ENCODE assay signal across 34 cellular contexts in the genomic region with DNA sequence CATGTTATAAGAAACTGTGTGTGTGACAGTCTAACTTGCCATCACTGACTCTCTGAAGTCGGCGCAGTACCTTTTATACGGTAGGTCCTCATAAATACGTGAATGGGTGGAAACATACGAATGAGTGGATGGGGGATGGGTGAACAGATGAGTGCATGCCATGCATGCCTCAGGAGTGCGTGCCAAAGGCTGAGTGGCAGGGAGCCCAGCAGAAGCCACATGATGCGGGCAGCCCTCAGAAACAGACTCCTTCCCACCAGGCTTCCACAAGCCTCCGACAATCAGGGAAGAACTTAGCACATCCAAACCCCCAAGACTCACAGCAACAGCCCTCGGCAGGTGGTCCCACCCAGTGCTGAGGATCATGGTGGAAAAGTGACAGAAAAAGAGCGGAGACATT. TPM values are rescaled to one million over a fixed set of nuclear protein-coding genes. Genes with fewer than 3 reads are reported as not detected.
DNase-seq lines count a peak whose midpoint lies in the region; ATAC-seq and TF ChIP-seq lines count a peak whose summit lies in the region.
"Had no signal": no experiment of that assay in that cellular context is flagged by ENCODE, and none has a peak within 500 bp of the region (broad histone marks: within the 10 kb centered on the region; RNA-seq: fewer than 3 reads in every experiment).

No MANE protein-coding gene starts in this region.

- in situ Hi-C loops in GM13977 (cut with MboI; ENCODE audit: low pct_unique_long_range_greater_than_20kb, low sequenced_read_pairs, unreplicated experiment) = no loop called here

- H3K27ac Mint-ChIP-seq in HFFc6 = no peak overlapping the region
- H3K27ac Mint-ChIP-seq: activated CD4-positive, alpha-beta memory T cell treated with anti-CD3 and anti-CD28 coated beads, Interleukin-2, amount 10 ng/mL, durations not matched to agents 7 days and 5 days; activated T-helper 1 cell treated with anti-CD3 and anti-CD28 coated beads, Interleukin-12 subunit alpha, Interleukin-12 subunit beta, Interleukin-2, Interleukin-4 antibody, amounts not matched to agents 30 ng/mL and 10 ng/mL and 1 ng/mL, durations not matched to agents 14 hours and 24 hours and 36 hours; CD14-positive monocyte; naive thymus-derived CD8-positive, alpha-beta T cell; stimulated activated memory B cell treated with anti-CD40 and anti-IgM and Interleukin-4, amounts not matched to agents 10 μg/mL and 1 μg/mL and 100 μg/mL, for 72 hours; T-helper 17 cell had no signal

- H3K36me3 Mint-ChIP-seq in HFFc6 (ENCODE audit: low read depth) = no peaks in the 10 kb centered on the region
- H3K36me3 Mint-ChIP-seq: CD14-positive monocyte; naive thymus-derived CD8-positive, alpha-beta T cell; stimulated activated memory B cell treated with anti-CD40 and anti-IgM and Interleukin-4, amounts not matched to agents 10 μg/mL and 1 μg/mL and 100 μg/mL, for 72 hours had no signal

- no peaks in the 10 kb centered on the region for H3K4me1 Mint-ChIP-seq in HFFc6 (ENCODE audit: low read depth)
- H3K4me1 Mint-ChIP-seq: activated CD4-positive, alpha-beta memory T cell treated with anti-CD3 and anti-CD28 coated beads, Interleukin-2, amount 10 ng/mL, durations not matched to agents 7 days and 5 days; CD14-positive monocyte; naive thymus-derived CD8-positive, alpha-beta T cell; stimulated activated memory B cell treated with anti-CD40 and anti-IgM and Interleukin-4, amounts not matched to agents 10 μg/mL and 1 μg/mL and 100 μg/mL, for 72 hours; T-helper 17 cell had no signal

- no peak overlapping the region for H3K4me3 ChIP-seq in fibroblast of the aortic adventitia (ENCODE audit: low read depth, low read length)
- H3K4me3 ChIP-seq: adrenal gland, MG63, skin epidermis, upper lobe of left lung had no signal

- peak; percentile 27 for DNase-seq in H4 (ENCODE audit: low spot score)
- peak; percentile 2 for DNase-seq in fibroblast of the aortic adventitia (ENCODE audit: low read depth)
- peak; percentile 28 for DNase-seq in kidney tubule cell (ENCODE audit: low spot score)
- peak; percentile 23 for DNase-seq in superior temporal gyrus (ENCODE audit: extremely low spot score)
- DNase-seq in GM13977 (ENCODE audit: low spot score) = no peak
- no peak for DNase-seq in DMS 273 treated with DMSO at 0.1 percent for 48 hours (lab: John Stamatoyannopoulos, UW)
- no peak for DNase-seq in HFFc6
- DNase-seq: activated CD4-positive, alpha-beta memory T cell treated with anti-CD3 and anti-CD28 coated beads, Interleukin-2, amount 10 ng/mL, durations not matched to agents 7 days and 5 days; activated CD4-positive, CD25-positive, alpha-beta regulatory T cell treated with anti-CD3 and anti-CD28 coated beads, Interleukin-2, amount 50 U/mL, for 72 hours; activated CD8-positive, alpha-beta memory T cell treated with anti-CD3 and anti-CD28 coated beads, Interleukin-2, amount 50 U/mL, for 4 hours; activated naive CD4-positive, alpha-beta T cell treated with Interleukin-2 at 50 U/mL for 16 hours; adrenal gland; brain microvascular endothelial cell; Calu3; DND-41; GOT3; KBM-7; MG63; naive thymus-derived CD8-positive, alpha-beta T cell; NCI-H1105 treated with DMSO at 0.1 percent for 48 hours; NCI-H187 treated with DMSO at 0.1 percent for 48 hours; NCI-H2171; NCI-H510A treated with DMSO at 0.1 percent for 48 hours; NK-92 treated with Interleukin-12 subunit alpha and Interleukin-12 subunit beta, amount 100 ng/mL, for 24 hours; PC-3; SHP77; T-helper 17 cell; upper lobe of left lung had no signal

- H3K4me3 Mint-ChIP-seq in HFFc6 = no peak overlapping the region
- H3K4me3 Mint-ChIP-seq: activated CD4-positive, alpha-beta memory T cell treated with anti-CD3 and anti-CD28 coated beads, Interleukin-2, amount 10 ng/mL, durations not matched to agents 7 days and 5 days; activated T-helper 1 cell treated with anti-CD3 and anti-CD28 coated beads, Interleukin-12 subunit alpha, Interleukin-12 subunit beta, Interleukin-2, Interleukin-4 antibody, amounts not matched to agents 30 ng/mL and 10 ng/mL and 1 ng/mL, durations not matched to agents 14 hours and 24 hours and 36 hours; CD14-positive monocyte; naive thymus-derived CD8-positive, alpha-beta T cell; stimulated activated memory B cell treated with anti-CD40 and anti-IgM and Interleukin-4, amounts not matched to agents 10 μg/mL and 1 μg/mL and 100 μg/mL, for 72 hours; T-helper 17 cell had no signal

- no peak for ATAC-seq in HG02840 (IDR thresholded peaks at IDR 0.05; ENCODE audit: low FRiP score, unreplicated experiment)
- ATAC-seq: naive thymus-derived CD8-positive, alpha-beta T cell; PC-3; stimulated activated memory B cell treated with anti-CD40 and anti-IgM and Interleukin-4, amounts not matched to agents 10 μg/mL and 1 μg/mL and 100 μg/mL, for 72 hours; T-helper 17 cell had no signal

- peaks cover 10% of the 10 kb centered on the region for H3K27me3 Mint-ChIP-seq in HFFc6 (ENCODE audit: insufficient read depth)
- H3K27me3 Mint-ChIP-seq: activated CD4-positive, alpha-beta memory T cell treated with anti-CD3 and anti-CD28 coated beads, Interleukin-2, amount 10 ng/mL, durations not matched to agents 7 days and 5 days had no signal

- no peak for TF ChIP-seq CTCF in fibroblast of the aortic adventitia (IDR thresholded peaks at IDR 0.05; ENCODE audit: insufficient read depth, low read length)
- no peak for TF ChIP-seq CTCF in GM13977 (IDR thresholded peaks at IDR 0.05; ENCODE audit: extremely low read depth, insufficient read depth, missing control alignments)
- TF ChIP-seq CTCF in HFFc6 (IDR thresholded peaks at IDR 0.05) = no peak

- no peaks in the 10 kb centered on the region for H3K9me3 Mint-ChIP-seq in HFFc6
- H3K9me3 Mint-ChIP-seq: activated CD4-positive, alpha-beta memory T cell treated with anti-CD3 and anti-CD28 coated beads, Interleukin-2, amount 10 ng/mL, durations not matched to agents 7 days and 5 days; activated T-helper 1 cell treated with anti-CD3 and anti-CD28 coated beads, Interleukin-12 subunit alpha, Interleukin-12 subunit beta, Interleukin-2, Interleukin-4 antibody, amounts not matched to agents 30 ng/mL and 10 ng/mL and 1 ng/mL, durations not matched to agents 14 hours and 24 hours and 36 hours; CD14-positive monocyte; stimulated activated memory B cell treated with anti-CD40 and anti-IgM and Interleukin-4, amounts not matched to agents 10 μg/mL and 1 μg/mL and 100 μg/mL, for 72 hours had no signal

RNA-seq across cellular contexts. Expression of a gene that starts 16.7 kb away (rescaled TPM):
- 0.04 TPM in 2 replicates for total RNA-seq in H4 (2014; rRNA removed; shearing (Covaris generic))
- not detected in 2 replicates for total RNA-seq in fibroblast of the aortic adventitia (ENCODE audit: low replicate concordance)
- total RNA-seq in HFFc6 (2021; fragmentation: NEBNext Ultra II Directional; extraction: Animal tissue kit (Norgen Biotek cat#: 25700)) = not detected
- total RNA-seq: activated CD4-positive, alpha-beta memory T cell treated with anti-CD3 and anti-CD28 coated beads, Interleukin-2, amount 10 ng/mL, durations not matched to agents 7 days and 5 days; activated T-helper 1 cell treated with anti-CD3 and anti-CD28 coated beads, Interleukin-12 subunit alpha, Interleukin-12 subunit beta, Interleukin-2, Interleukin-4 antibody, amounts not matched to agents 30 ng/mL and 10 ng/mL and 1 ng/mL, durations not matched to agents 14 hours and 24 hours and 36 hours; liver; naive thymus-derived CD8-positive, alpha-beta T cell; PC-3; T-helper 17 cell had no signal

Comparison
In these comparisons a context has a peak if more than half of its experiments do, and no peak if none do; other contexts are left out.
1. DNase-seq: peak in H4 (single experiment), fibroblast of the aortic adventitia (single experiment), kidney tubule cell (single experiment) and superior temporal gyrus (single experiment); none in GM13977 (single experiment), DMS 273 treated with DMSO at 0.1 percent for 48 hours (single experiment) and HFFc6 (single experiment).